8 cellular contexts compared by ENCODE assay signal in genomic region chr21:25638634-25639166, GRCh38. TPM values are rescaled to one million over a fixed set of nuclear protein-coding genes. Genes with fewer than 3 reads are reported as not detected.
A peak's percentile ranks its signal among the peaks of the same experiment; 100 is the strongest.
DNase-seq lines count a peak whose midpoint lies in the region; ATAC-seq and TF ChIP-seq lines count a peak whose summit lies in the region.

No MANE protein-coding gene starts in this region.

- H2BK12ac ChIP-seq in trophoblast cell (ENCODE audit: low read length): no peak overlapping the region

- no peak overlapping the region for H2BK5ac ChIP-seq in trophoblast cell (ENCODE audit: low read depth, low read length, poor library complexity)

- H3K18ac ChIP-seq in trophoblast cell (ENCODE audit: low read length): no peak overlapping the region

- no peak for TF ChIP-seq CTCF in fibroblast of lung (conservative IDR thresholded peaks at IDR 0.05 in 1 of 2, IDR thresholded peaks at IDR 0.05 in 1 of 2; ENCODE audit: low read depth in 1 of 2, low read length in 2 of 2)

- no peak overlapping the region for H3K14ac ChIP-seq in trophoblast cell (ENCODE audit: low read length)

- peak overlapping the region; percentile 45 for H4K8ac ChIP-seq in trophoblast cell (ENCODE audit: low read depth, low read length)

- ATAC-seq in GM21528 (IDR thresholded peaks at IDR 0.05; ENCODE audit: low FRiP score, unreplicated experiment): peak; percentile 28
- no peak for ATAC-seq in HG03460 (IDR thresholded peaks at IDR 0.05; ENCODE audit: unreplicated experiment)

- no peak overlapping the region for H2BK120ac ChIP-seq in trophoblast cell (ENCODE audit: insufficient read depth, low read length, poor library complexity)

- no peaks in the 10 kb centered on the region for H4K20me1 ChIP-seq in BLaER1 treated with 17β-estradiol and CSF1 and Interleukin-3, amounts not matched to agents 10 nM and 100 nM
- H4K20me1 ChIP-seq in fibroblast of lung (ENCODE audit: control insufficient read depth, extremely low read depth, insufficient read depth, low read length): no peaks in the 10 kb centered on the region

- no CpG with 5 or more reads among the region's 10 CpGs for WGBS in trophoblast cell (ENCODE audit: extremely low coverage, insufficient coverage, insufficient read length)

- peaks cover 2% of the 10 kb centered on the region for H3K79me1 ChIP-seq in trophoblast cell (ENCODE audit: low read length)

- no peaks in the 10 kb centered on the region for H3K9me3 ChIP-seq in BLaER1 treated with 17β-estradiol and CSF1 and Interleukin-3, amounts not matched to agents 10 nM and 100 nM (replicated peaks in 1 of 11)
- H3K9me3 ChIP-seq in fibroblast of lung (ENCODE audit: control insufficient read depth, insufficient read depth, low read depth, low read length): no peaks in the 10 kb centered on the region
- no peaks in the 10 kb centered on the region for H3K9me3 ChIP-seq in trophoblast cell (ENCODE audit: insufficient read depth, low read depth, low read length)

- H3K4ac ChIP-seq in trophoblast cell (ENCODE audit: low read depth, low read length): no peak overlapping the region

- DNase-seq in RPMI8226: peak; percentile 9
- DNase-seq in fibroblast of lung (ENCODE audit: low read depth in 2 of 2): peak; percentile 15 to 55
- peak; percentile 31 to 75 for DNase-seq in trophoblast cell
- DNase-seq in stimulated activated CD4-positive, alpha-beta T cell treated with anti-CD3 and anti-CD28 coated beads, Interleukin-1b, Interleukin-23, amount 100 ng/mL, for 48 hours: no peak
- DNase-seq in HEK293T (ENCODE audit: extremely low spot score): no peak

- no peak overlapping the region for H3K23ac ChIP-seq in trophoblast cell (ENCODE audit: low read length)

- H3K79me2 ChIP-seq in fibroblast of lung (ENCODE audit: control insufficient read depth, insufficient read depth, low read length): no peaks in the 10 kb centered on the region
- H3K79me2 ChIP-seq in trophoblast cell (ENCODE audit: control insufficient read depth, insufficient read depth, low read length, poor library complexity): no peaks in the 10 kb centered on the region

- POLR2A ChIA-PET in HEK293T (lab: Yijun Ruan, JAX): interaction anchor here (0.8 to 1.0 kb wide), 2 partner anchors 10 to 60 kb away, joined by 3 read pairs; no protein-coding TSS in a partner anchor

- peaks cover 11 to 30% (median 26%) of the 10 kb centered on the region in 10 experiments; a peak in 19 of 20 replicates for H3K4me1 ChIP-seq in BLaER1 treated with 17β-estradiol and CSF1 and Interleukin-3, amounts not matched to agents 10 nM and 100 nM
- H3K4me1 ChIP-seq in fibroblast of lung (ENCODE audit: control insufficient read depth, extremely low read depth, insufficient read depth, low read length) (peaks cover 2% of the 10 kb centered on the region), trophoblast cell (ENCODE audit: control insufficient read depth in 1 of 2, insufficient read depth in 2 of 2, low read length in 2 of 2) (peaks cover 4 to 6% of the 10 kb centered on the region in 2 experiments)

- no peaks in the 10 kb centered on the region; a peak in 1 of 22 replicates for H3K36me3 ChIP-seq in BLaER1 treated with 17β-estradiol and CSF1 and Interleukin-3, amounts not matched to agents 10 nM and 100 nM
- H3K36me3 ChIP-seq in fibroblast of lung (ENCODE audit: control insufficient read depth, insufficient read depth, low read length): no peaks in the 10 kb centered on the region
- no peaks in the 10 kb centered on the region for H3K36me3 ChIP-seq in trophoblast cell (ENCODE audit: control insufficient read depth in 1 of 2, insufficient read depth in 2 of 2, low read length in 2 of 2)

- peaks cover 0 to 18% (median 0%) of the 10 kb centered on the region in 11 experiments; a peak in 7 of 22 replicates for H3K27me3 ChIP-seq in BLaER1 treated with 17β-estradiol and CSF1 and Interleukin-3, amounts not matched to agents 10 nM and 100 nM
- H3K27me3 ChIP-seq in fibroblast of lung (ENCODE audit: control insufficient read depth, insufficient read depth, low read length) (peaks cover 5% of the 10 kb centered on the region), trophoblast cell (ENCODE audit: insufficient read depth, low read length) (peaks cover 7% of the 10 kb centered on the region)

- no peak overlapping the region for H2AK5ac ChIP-seq in trophoblast cell (ENCODE audit: low read length)

- no peak overlapping the region for H4K12ac ChIP-seq in trophoblast cell (ENCODE audit: low read depth, low read length)

- peak overlapping the region; percentile 80 for H2AFZ ChIP-seq in fibroblast of lung (ENCODE audit: low read length)
- H2AFZ ChIP-seq in trophoblast cell (ENCODE audit: insufficient read depth, low read length, poor library complexity): peak overlapping the region; percentile 66

- peak overlapping the region; percentile 84 to 98 (median 93) for H3K4me2 ChIP-seq in BLaER1 treated with 17β-estradiol and CSF1 and Interleukin-3, amounts not matched to agents 10 nM and 100 nM
- H3K4me2 ChIP-seq in fibroblast of lung (ENCODE audit: extremely low read depth, insufficient read depth, low read length) (peak overlapping the region; percentile 83), trophoblast cell (ENCODE audit: low read length) (peak overlapping the region; percentile 87)

- peak overlapping the region; percentile 67 to 86 (median 76) for H3K4me3 ChIP-seq in BLaER1 treated with 17β-estradiol and CSF1 and Interleukin-3, amounts not matched to agents 10 nM and 100 nM
- H3K4me3 ChIP-seq in fibroblast of lung (replicated peaks in 1 of 4; ENCODE audit: control extremely low read depth in 1 of 4, insufficient read depth in 1 of 4, low read depth in 3 of 4, low read length in 4 of 4) (peak overlapping the region; percentile 56 to 85 (median 64)), trophoblast cell (ENCODE audit: low read depth, low read length) (peak overlapping the region; percentile 68)

- H4K91ac ChIP-seq in trophoblast cell (ENCODE audit: low read depth, low read length): no peak overlapping the region

- H3K27ac ChIP-seq in BLaER1 treated with 17β-estradiol and CSF1 and Interleukin-3, amounts not matched to agents 10 nM and 100 nM: peak overlapping the region in 9 of 11 experiments; percentile 58 to 86 (median 79); a peak in 18 of 22 replicates
- H3K27ac ChIP-seq in fibroblast of lung (ENCODE audit: insufficient read depth, low read length) (no peak overlapping the region), trophoblast cell (ENCODE audit: low read depth, low read length) (no peak overlapping the region)

- CTCF ChIA-PET in HEK293T (lab: Yijun Ruan, JAX): interaction anchor here (0.6 kb wide), 1 partner anchor 68 kb away, joined by 3 read pairs; no protein-coding TSS in a partner anchor

- H3K9ac ChIP-seq in BLaER1 treated with 17β-estradiol and CSF1 and Interleukin-3, amounts not matched to agents 10 nM and 100 nM: peak overlapping the region; percentile 64 to 86 (median 81); a peak in 21 of 22 replicates
- H3K9ac ChIP-seq in fibroblast of lung (ENCODE audit: insufficient read depth, low read length) (no peak overlapping the region), trophoblast cell (ENCODE audit: low read length) (no peak overlapping the region)

TF ChIP-seq in HEK293T, 16 proteins besides CTCF, POLR2A, EP300 and RAD21:
- TF ChIP-seq SP1 (IDR thresholded peaks at IDR 0.05) (no peak), FOXA1 (IDR thresholded peaks at IDR 0.05) (no peak), L3MBTL2 (conservative IDR thresholded peaks at IDR 0.05) (no peak), SUZ12 (IDR thresholded peaks at IDR 0.05) (no peak), ZNF384 (IDR thresholded peaks at IDR 0.05) (no peak), ELF4 (IDR thresholded peaks at IDR 0.05) (no peak), FOXM1 (IDR thresholded peaks at IDR 0.05; ENCODE audit: borderline replicate concordance) (no peak), BHLHE40 (IDR thresholded peaks at IDR 0.05; ENCODE audit: borderline replicate concordance) (no peak), ARNT (IDR thresholded peaks at IDR 0.05) (no peak), LEF1 (IDR thresholded peaks at IDR 0.05; ENCODE audit: borderline replicate concordance) (no peak), CTBP1 (IDR thresholded peaks at IDR 0.05; ENCODE audit: borderline replicate concordance) (no peak), PKNOX1 (IDR thresholded peaks at IDR 0.05) (no peak), FOXK2 (IDR thresholded peaks at IDR 0.05) (no peak), TARDBP (IDR thresholded peaks at IDR 0.05) (no peak), NFRKB (IDR thresholded peaks at IDR 0.05) (no peak)

RNA-seq across cellular contexts. Expression of gene JAM2, which starts 0.4 kb away (rescaled TPM):
- total RNA-seq in fibroblast of lung: 1.0 and 2.1 TPM in 2 replicates
- 1.4 and 2.3 TPM in 2 replicates for polyA plus RNA-seq in fibroblast of lung
- 1.0 and 2.6 TPM in 2 replicates for polyA plus RNA-seq in fibroblast of lung (2012)
- 0.16 and 2.6 TPM in 2 replicates for polyA minus RNA-seq in fibroblast of lung (ENCODE audit: low replicate concordance)
- 0.61 and 0.64 TPM in 2 replicates for polyA plus RNA-seq in trophoblast cell (2013)

RNA-seq across cellular contexts. Expression of gene MRPL39, which starts 31.4 kb away (rescaled TPM):
- 34.5 and 43.9 TPM in 2 replicates for total RNA-seq in fibroblast of lung
- polyA plus RNA-seq in fibroblast of lung: 30.5 and 36.3 TPM in 2 replicates
- 30.2 and 41.0 TPM in 2 replicates for polyA plus RNA-seq in fibroblast of lung (2012)
- polyA minus RNA-seq in fibroblast of lung (ENCODE audit: low replicate concordance): 1.5 and 1.6 TPM in 2 replicates
- polyA plus RNA-seq in trophoblast cell (2013): 45.7 and 46.6 TPM in 2 replicates

Comparison
In these comparisons a context has a peak if more than half of its experiments do, and no peak if none do; other contexts are left out.
1. H3K27ac ChIP-seq: peak in BLaER1 treated with 17β-estradiol and CSF1 and Interleukin-3, amounts not matched to agents 10 nM and 100 nM (9 of 11); none in fibroblast of lung (single experiment) and trophoblast cell (single experiment).
2. H3K9ac ChIP-seq: peak in BLaER1 treated with 17β-estradiol and CSF1 and Interleukin-3, amounts not matched to agents 10 nM and 100 nM (11 of 11); none in fibroblast of lung (single experiment) and trophoblast cell (single experiment).
3. DNase-seq: peak in RPMI8226 (single experiment), fibroblast of lung (2 of 2) and trophoblast cell (2 of 2); none in stimulated activated CD4-positive, alpha-beta T cell treated with anti-CD3 and anti-CD28 coated beads, Interleukin-1b, Interleukin-23, amount 100 ng/mL, for 48 hours (single experiment) and HEK293T (single experiment).
4. Peak in every context shown above with its lines, with median percentiles within 50 percentile points of each other: H3K4me2 ChIP-seq and H3K4me3 ChIP-seq.